ENCODE assay signal across 24 cellular contexts in the genomic region with DNA sequence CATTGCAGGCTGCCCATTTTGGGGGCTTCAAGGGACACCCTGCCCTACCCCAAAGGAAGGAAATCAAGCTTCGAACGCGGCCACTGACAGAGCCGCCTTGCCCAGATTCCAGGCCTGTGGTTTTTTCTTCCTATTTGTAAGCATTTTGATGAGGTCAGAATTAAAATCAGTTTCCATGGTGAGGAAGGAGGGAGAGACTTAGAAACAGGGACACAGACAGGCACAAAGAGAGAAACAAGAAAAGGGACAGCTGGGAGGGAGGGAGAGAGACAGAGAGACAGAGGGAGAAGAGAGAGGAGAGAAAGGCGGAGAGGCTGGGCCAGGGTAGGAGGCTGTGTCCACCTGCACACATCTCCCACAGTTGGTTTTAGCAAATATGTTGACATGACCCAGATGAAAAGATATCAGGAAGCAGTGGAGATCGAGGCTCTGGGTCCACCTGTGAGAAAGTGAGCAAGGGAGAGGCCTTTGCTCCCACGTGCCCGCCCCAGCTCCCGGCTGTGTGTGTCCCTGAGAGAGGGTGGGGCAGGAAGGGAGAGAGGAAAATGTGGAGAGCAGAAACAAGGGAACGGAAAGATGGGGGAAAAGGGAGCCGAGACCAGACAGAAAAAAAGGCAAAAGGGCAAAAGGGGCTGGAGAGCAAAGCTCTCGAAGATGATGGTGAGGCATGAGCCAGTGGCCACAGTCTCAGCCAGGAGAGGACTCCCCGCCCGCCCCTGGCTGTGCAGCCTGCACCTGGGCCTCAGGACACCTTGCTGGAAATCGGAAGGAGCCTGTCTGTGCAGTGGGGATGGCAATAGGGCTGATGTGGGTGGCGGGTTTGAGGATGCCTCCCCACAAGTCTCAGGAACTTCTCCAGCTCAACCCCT. TPM values are rescaled to one million over a fixed set of nuclear protein-coding genes. Genes with fewer than 3 reads are reported as not detected.
A peak's percentile ranks its signal among the peaks of the same experiment; 100 is the strongest.
DNase-seq lines count a peak whose midpoint lies in the region; ATAC-seq, FAIRE-seq and TF ChIP-seq lines count a peak whose summit lies in the region.
"Had no signal": no experiment of that assay in that cellular context is flagged by ENCODE, and none has a peak within 500 bp of the region (broad histone marks: within the 10 kb centered on the region; RNA-seq: fewer than 3 reads in every experiment).

No MANE protein-coding gene starts in this region.

- TF ChIP-seq POLR2A in HepG2 (IDR thresholded peaks at IDR 0.05; ENCODE audit: insufficient read depth in 1 of 2, low read depth in 2 of 2, low read length in 2 of 2) (no peak), right lobe of liver (IDR thresholded peaks at IDR 0.05) (no peak)

- no peaks in the 10 kb centered on the region for H3K79me2 ChIP-seq in HepG2 (ENCODE audit: insufficient read depth, low read length)

- H3K27me3 ChIP-seq in HepG2 (ENCODE audit: control insufficient read depth in 1 of 2, insufficient read depth in 2 of 2, low read length in 2 of 2) (peaks cover 0 to 8% of the 10 kb centered on the region in 2 experiments; a peak in 1 of 5 replicates), right lobe of liver (no peaks in the 10 kb centered on the region)
- H3K27me3 ChIP-seq: brain microvascular endothelial cell, SJSA1, upper lobe of left lung had no signal

- H3K4me3 Mint-ChIP-seq in brain (peak overlapping the region in 2 of 5 experiments; percentile 10 to 36), mesothelial cell of epicardium (no peak overlapping the region)
- H3K4me3 Mint-ChIP-seq: activated CD4-positive, alpha-beta T cell treated with anti-CD3 and anti-CD28 coated beads, Interleukin-2, amount 10 ng/mL, durations not matched to agents 24 days and 14 days; CD8-positive, alpha-beta T cell; dendritic cell treated with granulocyte-macrophage colony-stimulating factor and Interleukin-4, amounts not matched to agents 40 ng/mL and 50 ng/mL, for 4 days; naive thymus-derived CD8-positive, alpha-beta T cell; stimulated activated naive B cell treated with anti-CD40 and anti-IgM and Interleukin-4, amounts not matched to agents 10 μg/mL and 1 μg/mL and 100 μg/mL, for 72 hours had no signal

- peaks cover 21% of the 10 kb centered on the region for H3K27me3 Mint-ChIP-seq in brain
- H3K27me3 Mint-ChIP-seq in mesothelial cell of epicardium (ENCODE audit: low read depth): peaks cover 3% of the 10 kb centered on the region

- BruUV-seq in HepG2 (replicated peaks; lab: Mats Ljungman, UMichigan): no TSS peak

- H3K27ac Mint-ChIP-seq in brain: peak overlapping the region; percentile 65 to 96 (median 93)
- peak overlapping the region; percentile 72 for H3K27ac Mint-ChIP-seq in mesothelial cell of epicardium
- H3K27ac Mint-ChIP-seq: activated CD4-positive, alpha-beta T cell treated with anti-CD3 and anti-CD28 coated beads, Interleukin-2, amount 10 ng/mL, durations not matched to agents 24 days and 14 days; CD8-positive, alpha-beta T cell; dendritic cell treated with granulocyte-macrophage colony-stimulating factor and Interleukin-4, amounts not matched to agents 40 ng/mL and 50 ng/mL, for 4 days; stimulated activated naive B cell treated with anti-CD40 and anti-IgM and Interleukin-4, amounts not matched to agents 10 μg/mL and 1 μg/mL and 100 μg/mL, for 72 hours had no signal

- POLR2A ChIA-PET in HepG2 (lab: Yijun Ruan, JAX): interaction anchor here (0.9 kb wide), 1 partner anchor 22 kb away, joined by 3 read pairs; no protein-coding TSS in a partner anchor

- TF ChIP-seq CTCF in HepG2 (CRISPR knock-in tag; IDR thresholded peaks at IDR 0.05) (no peak), right lobe of liver (IDR thresholded peaks at IDR 0.05) (no peak), brain (conservative IDR thresholded peaks at IDR 0.05) (no peak), mesothelial cell of epicardium (IDR thresholded peaks at IDR 0.05; ENCODE audit: unreplicated experiment) (no peak)

- no peaks in the 10 kb centered on the region for H4K20me1 ChIP-seq in HepG2 (ENCODE audit: insufficient read depth, low read length)

- H3K4me1 ChIP-seq in HepG2 (ENCODE audit: insufficient read depth, low read length) (peaks cover 48% of the 10 kb centered on the region), right lobe of liver (no peaks in the 10 kb centered on the region)
- H3K4me1 ChIP-seq: gastroesophageal sphincter, SJSA1, upper lobe of left lung had no signal

- H3K9me3 Mint-ChIP-seq in brain (peaks cover 0 to 14% (median 2%) of the 10 kb centered on the region in 5 experiments), mesothelial cell of epicardium (peaks cover 15% of the 10 kb centered on the region)

- peak; percentile 28 for DNase-seq in HepG2 (ENCODE audit: low spot score)
- no peak for DNase-seq in right lobe of liver
- no peak for DNase-seq in mesothelial cell of epicardium (ENCODE audit: low spot score in 2 of 2, unreplicated experiment in 2 of 2)
- DNase-seq in SKM-1 treated with dmso at 0.1 percent for 144 hours (lab: John Stamatoyannopoulos, UW; ENCODE audit: unreplicated experiment): no peak
- DNase-seq in T-helper 1 cell: no peak
- no peak for DNase-seq in KG1 (lab: John Stamatoyannopoulos, UW)
- DNase-seq: activated CD4-positive, alpha-beta T cell treated with anti-CD3 and anti-CD28 coated beads, Interleukin-2, amount 10 ng/mL, durations not matched to agents 24 days and 14 days; activated CD8-positive, alpha-beta memory T cell treated with anti-CD3 and anti-CD28 coated beads, Interleukin-2, amount 50 U/mL, for 4 hours; activated naive CD4-positive, alpha-beta T cell treated with Interleukin-2 at 50 U/mL for 16 hours; brain microvascular endothelial cell; CD8-positive, alpha-beta T cell; DND-41; MM.1S; naive thymus-derived CD8-positive, alpha-beta T cell; NCI-H2029 treated with DMSO at 0.1 percent for 48 hours; NCI-H524 treated with DMSO at 0.1 percent for 48 hours; stimulated activated naive B cell treated with anti-CD40 and anti-IgM and Interleukin-4, amounts not matched to agents 10 μg/mL and 1 μg/mL and 100 μg/mL, for 72 hours had no signal

- WGBS in HepG2 (ENCODE audit: low lambda C conversion rate): 31% methylated on average over 14 of the region's 16 CpGs
- 48% methylated on average over 14 of the region's 16 CpGs for WGBS in right lobe of liver (ENCODE audit: insufficient coverage, low coverage, low lambda C conversion rate, missing lambda C conversion rate)

- H3K27ac ChIP-seq in HepG2 (ENCODE audit: extremely low read length, insufficient read depth, low read length) (no peak overlapping the region), right lobe of liver (no peak overlapping the region)
- H3K27ac ChIP-seq: brain microvascular endothelial cell, gastroesophageal sphincter, SJSA1, upper lobe of left lung had no signal

- intact Hi-C loops in HepG2 (cut with micrococcal nuclease; ENCODE audit: unreplicated experiment) (no loop called here), right lobe of liver (cut with DNase I) (no loop called here)

- no peak overlapping the region for H2AFZ ChIP-seq in HepG2 (ENCODE audit: low read length)

- no peak for TF ChIP-seq RAD21 in HepG2 (CRISPR knock-in tag; IDR thresholded peaks at IDR 0.05)

- no peak for FAIRE-seq in HepG2 (lab: Jason Lieb, UNC)

- no peak overlapping the region for H3K9ac ChIP-seq in HepG2 (ENCODE audit: insufficient read depth, low read depth, low read length)

- 0 out of 6 replicates have a peak overlapping the region, but pooled peaks of 1 of the 3 experiments have one; percentile 9 for H3K4me3 ChIP-seq in HepG2 (replicated peaks in 1 of 3; ENCODE audit: insufficient read depth in 1 of 3, low read depth in 2 of 3, low read length in 3 of 3)
- H3K4me3 ChIP-seq in right lobe of liver: no peak overlapping the region
- H3K4me3 ChIP-seq: gastroesophageal sphincter, SJSA1, upper lobe of left lung had no signal

- H3K4me1 Mint-ChIP-seq in brain (peaks cover 47% of the 10 kb centered on the region), mesothelial cell of epicardium (peaks cover 42% of the 10 kb centered on the region)
- H3K4me1 Mint-ChIP-seq: activated CD4-positive, alpha-beta T cell treated with anti-CD3 and anti-CD28 coated beads, Interleukin-2, amount 10 ng/mL, durations not matched to agents 24 days and 14 days; stimulated activated naive B cell treated with anti-CD40 and anti-IgM and Interleukin-4, amounts not matched to agents 10 μg/mL and 1 μg/mL and 100 μg/mL, for 72 hours had no signal

- peak overlapping the region; percentile 59 for H3K4me2 ChIP-seq in HepG2 (ENCODE audit: low read depth, low read length)

- H3K9me3 ChIP-seq in HepG2 (ENCODE audit: low read length): 0 out of 2 replicates have a peak, but pooled peaks cover 4% of the 10 kb centered on the region
- H3K9me3 ChIP-seq in right lobe of liver: no peaks in the 10 kb centered on the region
- H3K9me3 ChIP-seq: SJSA1, upper lobe of left lung had no signal

- peak; percentile 82 for ATAC-seq in HepG2
- no peak for ATAC-seq in right lobe of liver
- no peak for ATAC-seq in HG02970 (IDR thresholded peaks at IDR 0.05; ENCODE audit: low FRiP score, unreplicated experiment)
- ATAC-seq: CD8-positive, alpha-beta T cell; gastroesophageal sphincter; naive thymus-derived CD8-positive, alpha-beta T cell; PC-3; stimulated activated naive B cell treated with anti-CD40 and anti-IgM and Interleukin-4, amounts not matched to agents 10 μg/mL and 1 μg/mL and 100 μg/mL, for 72 hours had no signal

- TF ChIP-seq EP300 in HepG2 (IDR thresholded peaks at IDR 0.05; ENCODE audit: low read depth in 2 of 2, low read length in 2 of 2) (no peak), HepG2 (CRISPR knock-in tag; IDR thresholded peaks at IDR 0.05; ENCODE audit: borderline replicate concordance) (no peak)

- no peaks in the 10 kb centered on the region for H3K36me3 ChIP-seq in HepG2 (replicated peaks in 1 of 2; ENCODE audit: control insufficient read depth in 1 of 2, insufficient read depth in 2 of 2, low read length in 2 of 2)
- H3K36me3 ChIP-seq in right lobe of liver: no peaks in the 10 kb centered on the region
- H3K36me3 ChIP-seq: brain microvascular endothelial cell, gastroesophageal sphincter, SJSA1, upper lobe of left lung had no signal

- H3K36me3 Mint-ChIP-seq in brain (no peaks in the 10 kb centered on the region), mesothelial cell of epicardium (peaks cover 3% of the 10 kb centered on the region)
- H3K36me3 Mint-ChIP-seq: CD8-positive, alpha-beta T cell had no signal

- CTCF ChIA-PET in HepG2 (lab: Yijun Ruan, JAX; ENCODE audit: low intra/inter-chr PET ratio, low total read pairs): no interaction called here

- in situ Hi-C loops in HepG2 (cut with HindIII; ENCODE audit: extremely low pct_ligation_motif_present, low pct_unique_long_range_greater_than_20kb): no loop called here

RNA-seq across cellular contexts. Expression of a gene that starts 20.6 kb away (rescaled TPM):
- total RNA-seq in HepG2 (2016; rRNA removed; fragmentation: Illumina TruSeq; extraction: Trizol) (13.8 and 14.9 TPM in 2 replicates), right lobe of liver (under 1 TPM; 0.15 to 0.62 (median 0.31) TPM), mesothelial cell of epicardium (44.9 to 50.3 TPM (median 46.0 TPM) in 3 replicates)
- total RNA-seq in HepG2 (2016; cell fraction: cytosol; rRNA removed; fragmentation: Illumina TruSeq; extraction: Trizol; ENCODE audit: low read depth): 6.3 and 10.9 TPM in 2 replicates
- 14.0 and 15.0 TPM in 2 replicates for total RNA-seq in HepG2 (2016; cell fraction: insoluble cytoplasmic fraction; rRNA removed; fragmentation: Illumina TruSeq; extraction: Trizol)
- 19.1 and 23.9 TPM in 2 replicates for total RNA-seq in HepG2 (2016; cell fraction: membrane; rRNA removed; fragmentation: Illumina TruSeq; extraction: Trizol)
- 5.4 and 9.8 TPM in 2 replicates for total RNA-seq in HepG2 (2016; cell fraction: nucleus; rRNA removed; fragmentation: Illumina TruSeq; extraction: Trizol)
- polyA plus RNA-seq in HepG2 (2011; rRNA removed) (12.1 and 15.2 TPM in 2 replicates), brain (ENCODE audit: insufficient read depth, low read depth, low replicate concordance) (4.8 TPM)
- 8.4 and 14.6 TPM in 2 replicates for polyA plus RNA-seq in HepG2 (2011; cell fraction: cytosol; rRNA removed)
- 17.5 and 22.0 TPM in 2 replicates for polyA plus RNA-seq in HepG2 (2011; cell fraction: nucleus; rRNA removed)
- polyA plus RNA-seq in HepG2 (2012): 8.0 and 8.9 TPM in 2 replicates
- 8.3 and 12.3 TPM in 2 replicates for polyA plus RNA-seq in HepG2 (2016; cell fraction: cytosol; fragmentation: Illumina TruSeq; extraction: Trizol; ENCODE audit: low read depth)
- 16.8 and 17.9 TPM in 2 replicates for polyA plus RNA-seq in HepG2 (2016; cell fraction: insoluble cytoplasmic fraction; fragmentation: Illumina TruSeq; extraction: Trizol; ENCODE audit: low read depth)
- 19.5 and 22.1 TPM in 2 replicates for polyA plus RNA-seq in HepG2 (2016; cell fraction: membrane; fragmentation: Illumina TruSeq; extraction: Trizol; ENCODE audit: low read depth)
- 13.8 and 15.1 TPM in 2 replicates for polyA plus RNA-seq in HepG2 (2016; cell fraction: nucleus; fragmentation: Illumina TruSeq; extraction: Trizol; ENCODE audit: insufficient read depth, low read depth)
- 0.58 and 6.7 TPM in 2 replicates for polyA minus RNA-seq in HepG2 (2011; rRNA and poly(A)+ RNA removed; ENCODE audit: low replicate concordance)
- 3.3 and 5.9 TPM in 2 replicates for polyA minus RNA-seq in HepG2 (2011; cell fraction: cytosol; rRNA and poly(A)+ RNA removed)
- polyA minus RNA-seq in HepG2 (2011; cell fraction: nucleus; rRNA and poly(A)+ RNA removed): 3.1 and 4.0 TPM in 2 replicates
- total RNA-seq: activated CD4-positive, alpha-beta T cell treated with anti-CD3 and anti-CD28 coated beads, Interleukin-2, amount 10 ng/mL, durations not matched to agents 24 days and 14 days; CD8-positive, alpha-beta T cell; naive thymus-derived CD8-positive, alpha-beta T cell had no signal
- polyA plus RNA-seq: naive thymus-derived CD8-positive, alpha-beta T cell had no signal
